In the genomic region with DNA sequence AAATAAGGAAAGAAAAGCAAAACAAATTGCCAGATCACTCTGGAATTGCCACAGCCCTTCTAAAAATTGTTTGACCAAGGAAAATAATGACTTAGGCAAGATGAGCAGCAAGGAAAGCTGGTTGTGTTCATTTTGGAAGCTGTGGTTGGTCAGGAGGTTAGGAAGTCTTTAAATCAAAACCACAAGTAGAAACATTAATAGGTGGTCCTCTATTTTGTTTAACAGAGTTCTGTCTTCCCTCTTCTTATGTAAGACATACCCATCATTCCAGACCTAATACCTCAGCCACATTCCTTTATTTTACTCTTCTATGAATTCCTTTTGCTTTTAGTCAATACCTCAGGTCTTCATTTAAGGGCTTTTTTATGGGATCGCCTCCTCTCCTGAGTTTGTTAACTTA, we compare ENCODE assay signal across 15 cellular contexts.
A peak's percentile ranks its signal among the peaks of the same experiment; 100 is the strongest.
DNase-seq lines count a peak whose midpoint lies in the region; ATAC-seq and TF ChIP-seq lines count a peak whose summit lies in the region.
"Had no signal": no experiment of that assay in that cellular context is flagged by ENCODE, and none has a peak within 500 bp of the region (broad histone marks: within the 10 kb centered on the region; RNA-seq: fewer than 3 reads in every experiment).

No MANE protein-coding gene starts in this region.

- no peaks in the 10 kb centered on the region for H4K20me1 ChIP-seq in SK-N-SH (ENCODE audit: insufficient read depth)

- H3K4me3 ChIP-seq in SK-N-SH (ENCODE audit: low read depth in 2 of 2, low read length in 1 of 2) (no peak overlapping the region), fibroblast of pulmonary artery (replicated peaks; ENCODE audit: low read depth, low read length) (no peak overlapping the region), rectal smooth muscle tissue (ENCODE audit: low read length) (no peak overlapping the region)

- no peak for TF ChIP-seq RAD21 in SK-N-SH (IDR thresholded peaks at IDR 0.05; ENCODE audit: low read length)

- H3K4me2 ChIP-seq in SK-N-SH = peak overlapping the region; percentile 30; the same call in 1 of the 2 replicates

- DNase-seq in EH (ENCODE audit: low read depth) (peak; percentile 93), SK-N-SH (no peak), fibroblast of pulmonary artery (ENCODE audit: low read depth) (peak; percentile 63), NOMO-1 treated with dmso at 0.1 percent for 144 hours (lab: John Stamatoyannopoulos, UW; ENCODE audit: unreplicated experiment) (no peak), omental fat pad (ENCODE audit: low spot score) (no peak)
- DNase-seq: activated CD8-positive, alpha-beta T cell treated with anti-CD3 and anti-CD28 coated beads, Interleukin-2, amount 10 ng/mL, durations not matched to agents 7 days and 5 days; activated effector memory CD4-positive, alpha-beta T cell treated with anti-CD3 and anti-CD28 coated beads, Interleukin-2, amount 50 U/mL, for 16 hours; caudate nucleus; CD4-positive, CD25-positive, alpha-beta regulatory T cell; GDM1; H9; T1000 had no signal

- TF ChIP-seq EP300 in SK-N-SH (IDR thresholded peaks at IDR 0.05; ENCODE audit: borderline replicate concordance in 1 of 2, low read depth in 1 of 2, low read length in 1 of 2) = peak in 1 of 2 experiments; percentile 58; a peak in 1 of 4 replicates

- no peak for TF ChIP-seq CTCF in SK-N-SH (IDR thresholded peaks at IDR 0.05)
- TF ChIP-seq CTCF in fibroblast of pulmonary artery (IDR thresholded peaks at IDR 0.05; ENCODE audit: low read length, missing control alignments) = no peak
- TF ChIP-seq CTCF in omental fat pad (IDR thresholded peaks at IDR 0.05) = no peak

- CTCF ChIA-PET in SK-N-SH (lab: Yijun Ruan, JAX) = no interaction called here

- H2AFZ ChIP-seq in SK-N-SH (ENCODE audit: low read depth) = 0 out of 2 replicates have a peak overlapping the region, but pooled peaks have one; percentile 21

- no peak for ATAC-seq in GM21528 (IDR thresholded peaks at IDR 0.05; ENCODE audit: low FRiP score, unreplicated experiment)
- ATAC-seq in HG03520 (IDR thresholded peaks at IDR 0.05; ENCODE audit: unreplicated experiment) = no peak
- ATAC-seq in omental fat pad (ENCODE audit: low FRiP score) = no peak
- ATAC-seq: activated CD8-positive, alpha-beta T cell treated with anti-CD3 and anti-CD28 coated beads, Interleukin-2, amount 10 ng/mL, durations not matched to agents 7 days and 5 days had no signal

- H3K4me1 ChIP-seq in SK-N-SH (ENCODE audit: control insufficient read depth in 1 of 2, insufficient read depth in 2 of 2, low read depth in 1 of 2, low read length in 1 of 2) (peaks cover 13% of the 10 kb centered on the region in 2 experiments; a peak in 3 of 4 replicates), rectal smooth muscle tissue (ENCODE audit: control insufficient read depth, insufficient read depth, low read length) (peaks cover 14% of the 10 kb centered on the region)

- H3K9me2 ChIP-seq in SK-N-SH = no peaks in the 10 kb centered on the region

- no peaks in the 10 kb centered on the region for H3K9me3 ChIP-seq in SK-N-SH

- POLR2A ChIA-PET in SK-N-SH (lab: Yijun Ruan, JAX) = no interaction called here

- H3K9ac ChIP-seq in SK-N-SH (peak overlapping the region; percentile 17; the same call in 1 of the 2 replicates), rectal smooth muscle tissue (ENCODE audit: low read length) (no peak overlapping the region)

- H3K36me3 ChIP-seq in SK-N-SH (replicated peaks in 1 of 2; ENCODE audit: control insufficient read depth in 1 of 2, insufficient read depth in 2 of 2, low read length in 1 of 2) (peaks cover 4 to 7% of the 10 kb centered on the region in 2 experiments), rectal smooth muscle tissue (ENCODE audit: control insufficient read depth, insufficient read depth, low read length) (no peaks in the 10 kb centered on the region)

- H3K27ac ChIP-seq in SK-N-SH (ENCODE audit: low read depth in 2 of 2, low read length in 1 of 2) (peak overlapping the region; percentile 69 to 79), rectal smooth muscle tissue (ENCODE audit: low read depth, low read length) (peak overlapping the region; percentile 12)

- H3K27me3 ChIP-seq in SK-N-SH (ENCODE audit: insufficient read depth) (no peaks in the 10 kb centered on the region), rectal smooth muscle tissue (ENCODE audit: control insufficient read depth, insufficient read depth, low read length) (no peaks in the 10 kb centered on the region)

- WGBS in SK-N-SH (ENCODE audit: low lambda C conversion rate) = 74% methylated on average over 1 of the region's 1 CpG

- peaks cover 20% of the 10 kb centered on the region for H3F3A ChIP-seq in SK-N-SH (replicated peaks; ENCODE audit: insufficient read depth)

- no peaks in the 10 kb centered on the region; the same call in 1 of the 2 replicates for H3K79me2 ChIP-seq in SK-N-SH (ENCODE audit: insufficient read depth)

TF ChIP-seq in SK-N-SH, 30 proteins besides CTCF, POLR2A, EP300 and RAD21:
- peak; percentile 41; the same call in 1 of the 2 replicates for TF ChIP-seq TEAD4 (IDR thresholded peaks at IDR 0.05; ENCODE audit: borderline replicate concordance, insufficient read depth)
- TF ChIP-seq SIN3A (IDR thresholded peaks at IDR 0.05; ENCODE audit: borderline replicate concordance, low read depth, low read length) = no peak
- TF ChIP-seq FOSL2 (IDR thresholded peaks at IDR 0.05; ENCODE audit: borderline replicate concordance, low read depth) = 0 out of 2 replicates have a peak, but pooled peaks have one; percentile 18
TF ChIP-seq in SK-N-SH: peak in this region for 2.

Comparison
In these comparisons a context has a peak if more than half of its experiments do, and no peak if none do; other contexts are left out.
1. DNase-seq: peak in EH (single experiment) and fibroblast of pulmonary artery (single experiment); none in SK-N-SH (single experiment), NOMO-1 treated with dmso at 0.1 percent for 144 hours (single experiment) and omental fat pad (single experiment).